16 cellular contexts compared by ENCODE assay signal in genomic region chr9:35940474-35941467, GRCh38. TPM values are rescaled to one million over a fixed set of nuclear protein-coding genes. Genes with fewer than 3 reads are reported as not detected.
A peak's percentile ranks its signal among the peaks of the same experiment; 100 is the strongest.
DNase-seq lines count a peak whose midpoint lies in the region; ATAC-seq and TF ChIP-seq lines count a peak whose summit lies in the region.
"Had no signal": no experiment of that assay in that cellular context is flagged by ENCODE, and none has a peak within 500 bp of the region (broad histone marks: within the 10 kb centered on the region; RNA-seq: fewer than 3 reads in every experiment).

No MANE protein-coding gene starts in this region.

- peaks cover 77% of the 10 kb centered on the region for H3K4me1 Mint-ChIP-seq in CD8-positive, alpha-beta T cell (ENCODE audit: low read depth)
- peaks cover 79% of the 10 kb centered on the region for H3K4me1 Mint-ChIP-seq in activated naive CD4-positive, alpha-beta T cell treated with anti-CD3 and anti-CD28 coated beads for 36 hours (ENCODE audit: low read depth)

- 69% methylated on average over 6 of the region's 6 CpGs for WGBS in right lobe of liver (ENCODE audit: insufficient coverage, low coverage, low lambda C conversion rate, missing lambda C conversion rate)
- 56% methylated on average over 6 of the region's 6 CpGs for WGBS in suprapubic skin

- CTCF ChIA-PET in CD8-positive, alpha-beta T cell (lab: Charles Lee), result interaction anchor here (0.6 to 9.3 kb wide), 6 partner anchors 14 to 150 kb away, joined by 3 to 199 read pairs (median 4); partner anchors contain the start of genes HRCT1 and SPAAR
- CTCF ChIA-PET in activated naive CD4-positive, alpha-beta T cell treated with anti-CD3 and anti-CD28 coated beads for 36 hours (lab: Charles Lee), result interaction anchor here (0.9 to 9.1 kb wide), 15 partner anchors 9 to 337 kb away, joined by 3 to 167 read pairs (median 4); partner anchors contain the start of gene HRCT1

- H3K27me3 ChIP-seq in CD8-positive, alpha-beta T cell (ENCODE audit: insufficient read depth, low read length), result no peaks in the 10 kb centered on the region
- H3K27me3 ChIP-seq in right lobe of liver (no peaks in the 10 kb centered on the region), suprapubic skin (no peaks in the 10 kb centered on the region), brain microvascular endothelial cell (replicated peaks) (no peaks in the 10 kb centered on the region)
- H3K27me3 ChIP-seq: testis had no signal

- no peaks in the 10 kb centered on the region for H3K9me3 Mint-ChIP-seq in CD8-positive, alpha-beta T cell
- peaks cover 5% of the 10 kb centered on the region for H3K9me3 Mint-ChIP-seq in activated naive CD4-positive, alpha-beta T cell treated with anti-CD3 and anti-CD28 coated beads for 36 hours

- H3K27ac ChIP-seq in CD8-positive, alpha-beta T cell (ENCODE audit: low read depth, low read length), result no peak overlapping the region
- H3K27ac ChIP-seq in right lobe of liver (peak overlapping the region in 1 of 3 donors; percentile 13), suprapubic skin (no peak overlapping the region), brain microvascular endothelial cell (no peak overlapping the region)
- H3K27ac ChIP-seq: C4-2B, testis had no signal

- peak overlapping the region; percentile 54 for H3K4me3 Mint-ChIP-seq in CD8-positive, alpha-beta T cell
- H3K4me3 Mint-ChIP-seq in activated naive CD4-positive, alpha-beta T cell treated with anti-CD3 and anti-CD28 coated beads for 36 hours, result peak overlapping the region; percentile 8

- POLR2A ChIA-PET in CD8-positive, alpha-beta T cell (lab: Charles Lee), result interaction anchor here (0.8 to 1.5 kb wide), 2 partner anchors 16 to 323 kb away, joined by 3 to 4 read pairs; no protein-coding TSS in a partner anchor

- intact Hi-C loops in CD8-positive, alpha-beta T cell (cut with DNase I, micrococcal nuclease), result no loop called here
- intact Hi-C loops in activated naive CD4-positive, alpha-beta T cell treated with anti-CD3 and anti-CD28 coated beads for 36 hours (cut with micrococcal nuclease), result loop anchor here (1.0 kb wide), 1 partner anchor 16 kb away; no protein-coding TSS in a partner anchor
- intact Hi-C loops in right lobe of liver (cut with DNase I), result loop anchor here in 1 of 2 donors (5.0 kb wide), 1 partner anchor 33 kb away; the partner anchor contains the start of genes HRCT1 and SPAAR
- intact Hi-C loops in posterior cingulate gyrus (cut with DNase I), result no loop called here

- no peaks in the 10 kb centered on the region for H3K9me3 ChIP-seq in CD8-positive, alpha-beta T cell (ENCODE audit: low read length)
- H3K9me3 ChIP-seq in right lobe of liver (no peaks in the 10 kb centered on the region), suprapubic skin (no peaks in the 10 kb centered on the region)
- H3K9me3 ChIP-seq: testis had no signal

- H3K4me3 ChIP-seq in CD8-positive, alpha-beta T cell (ENCODE audit: low read depth, low read length), result no peak overlapping the region
- H3K4me3 ChIP-seq in right lobe of liver (no peak overlapping the region), suprapubic skin (no peak overlapping the region), brain microvascular endothelial cell (ENCODE audit: low read depth, low read length) (no peak overlapping the region)
- H3K4me3 ChIP-seq: testis had no signal

- no peaks in the 10 kb centered on the region for H3K27me3 Mint-ChIP-seq in CD8-positive, alpha-beta T cell (ENCODE audit: low read depth)
- H3K27me3 Mint-ChIP-seq in activated naive CD4-positive, alpha-beta T cell treated with anti-CD3 and anti-CD28 coated beads for 36 hours (ENCODE audit: low read depth), result no peaks in the 10 kb centered on the region

- ATAC-seq in CD8-positive, alpha-beta T cell, result peak; percentile 55
- peak in 3 of 4 donors; percentile 50 to 71 (median 70) for ATAC-seq in right lobe of liver

- no peak for TF ChIP-seq EP300 in suprapubic skin (IDR thresholded peaks at IDR 0.05)

- H3K36me3 Mint-ChIP-seq in CD8-positive, alpha-beta T cell, result no peaks in the 10 kb centered on the region
- no peaks in the 10 kb centered on the region for H3K36me3 Mint-ChIP-seq in activated naive CD4-positive, alpha-beta T cell treated with anti-CD3 and anti-CD28 coated beads for 36 hours (ENCODE audit: low read depth)

- H3K27ac Mint-ChIP-seq in CD8-positive, alpha-beta T cell, result peak overlapping the region; percentile 82
- no peak overlapping the region for H3K27ac Mint-ChIP-seq in activated naive CD4-positive, alpha-beta T cell treated with anti-CD3 and anti-CD28 coated beads for 36 hours

- DNase-seq in CD8-positive, alpha-beta T cell, result peak in 6 of 7 experiments; percentile 6 to 55 (median 16)
- DNase-seq in NCI-H82 treated with DMSO at 0.1 percent for 48 hours (lab: John Stamatoyannopoulos, UW; ENCODE audit: unreplicated experiment) (peak; percentile 15), right lobe of liver (no peak), suprapubic skin (ENCODE audit: low spot score in 2 of 2) (no peak), brain microvascular endothelial cell (no peak), posterior cingulate gyrus (no peak), NCI-H774 (lab: John Stamatoyannopoulos, UW) (no peak)
- DNase-seq in activated naive CD4-positive, alpha-beta T cell treated with anti-CD3 and anti-CD28 coated beads for 36 hours, result peak; percentile 78
- DNase-seq: caudate nucleus, islet precursor cell, NCI-H510A, occipital lobe, SIG-M5, testis had no signal

- H3K4me1 ChIP-seq in CD8-positive, alpha-beta T cell (ENCODE audit: insufficient read depth, low read length), result peaks cover 59% of the 10 kb centered on the region
- H3K4me1 ChIP-seq in right lobe of liver (peaks cover 0 to 10% (median 2%) of the 10 kb centered on the region in 4 donors), suprapubic skin (peaks cover 5% of the 10 kb centered on the region)

- no peak for TF ChIP-seq CTCF in CD8-positive, alpha-beta T cell (IDR thresholded peaks at IDR 0.05)
- TF ChIP-seq CTCF in right lobe of liver (IDR thresholded peaks at IDR 0.05) (no peak), suprapubic skin (IDR thresholded peaks at IDR 0.05) (no peak), brain microvascular endothelial cell (IDR thresholded peaks at IDR 0.05; ENCODE audit: low read depth, low read length, missing control alignments) (no peak)

- TF ChIP-seq POLR2A in right lobe of liver (IDR thresholded peaks at IDR 0.05) (no peak), suprapubic skin (IDR thresholded peaks at IDR 0.05) (no peak)

- in situ Hi-C loops in brain microvascular endothelial cell (cut with HindIII; ENCODE audit: low pct_ligation_motif_present, low sequenced_read_pairs), result no loop called here

- H3K36me3 ChIP-seq in CD8-positive, alpha-beta T cell (ENCODE audit: insufficient read depth, low read length), result no peaks in the 10 kb centered on the region
- H3K36me3 ChIP-seq in right lobe of liver, result no peaks in the 10 kb centered on the region
- no peaks in the 10 kb centered on the region for H3K36me3 ChIP-seq in suprapubic skin
- no peaks in the 10 kb centered on the region for H3K36me3 ChIP-seq in brain microvascular endothelial cell (replicated peaks)

RNA-seq across cellular contexts. Expression of gene OR2S2, which starts 17.2 kb away (rescaled TPM):
- not detected for total RNA-seq in CD8-positive, alpha-beta T cell
- not detected for total RNA-seq in activated naive CD4-positive, alpha-beta T cell treated with anti-CD3 and anti-CD28 coated beads for 36 hours
- total RNA-seq in right lobe of liver, result not detected
- not detected for total RNA-seq in suprapubic skin
- total RNA-seq: activated CD8-positive, alpha-beta memory T cell treated with anti-CD3 and anti-CD28 coated beads for 36 hours; occipital lobe; testis had no signal

RNA-seq across cellular contexts. Expression of gene SPAAR, which starts 31.5 kb away (rescaled TPM):
- not detected for total RNA-seq in CD8-positive, alpha-beta T cell
- not detected for total RNA-seq in activated naive CD4-positive, alpha-beta T cell treated with anti-CD3 and anti-CD28 coated beads for 36 hours
- total RNA-seq in right lobe of liver (1 to 10 TPM in 1 of 6 experiments, under 1 TPM in 5; 0.37 to 1.4 (median 0.84) TPM), suprapubic skin (1 to 10 TPM in 2 of 4 donors, under 1 TPM in 1, not detected in 1; 0.49 to 1.3 (median 1.1) TPM)
- total RNA-seq: activated CD8-positive, alpha-beta memory T cell treated with anti-CD3 and anti-CD28 coated beads for 36 hours had no signal

RNA-seq across cellular contexts. Expression of gene HRCT1, which starts 34.8 kb away (rescaled TPM):
- not detected for total RNA-seq in CD8-positive, alpha-beta T cell
- total RNA-seq in activated naive CD4-positive, alpha-beta T cell treated with anti-CD3 and anti-CD28 coated beads for 36 hours, result not detected
- 1 to 10 TPM in 3 of 6 experiments, under 1 TPM in 3; 0.40 to 1.4 (median 0.98) TPM for total RNA-seq in right lobe of liver
- 1 to 10 TPM; 1.2 to 5.8 (median 2.9) TPM for total RNA-seq in suprapubic skin
- total RNA-seq: activated CD8-positive, alpha-beta memory T cell treated with anti-CD3 and anti-CD28 coated beads for 36 hours; occipital lobe had no signal

Comparison
In these comparisons a context has a peak if more than half of its experiments do, and no peak if none do; other contexts are left out.
1. DNase-seq: peak in CD8-positive, alpha-beta T cell (6 of 7), NCI-H82 treated with DMSO at 0.1 percent for 48 hours (single experiment) and activated naive CD4-positive, alpha-beta T cell treated with anti-CD3 and anti-CD28 coated beads for 36 hours (single experiment); none in right lobe of liver (0 of 3), suprapubic skin (0 of 2), brain microvascular endothelial cell (single experiment), posterior cingulate gyrus (0 of 10) and NCI-H774 (single experiment).